In the genomic region with DNA sequence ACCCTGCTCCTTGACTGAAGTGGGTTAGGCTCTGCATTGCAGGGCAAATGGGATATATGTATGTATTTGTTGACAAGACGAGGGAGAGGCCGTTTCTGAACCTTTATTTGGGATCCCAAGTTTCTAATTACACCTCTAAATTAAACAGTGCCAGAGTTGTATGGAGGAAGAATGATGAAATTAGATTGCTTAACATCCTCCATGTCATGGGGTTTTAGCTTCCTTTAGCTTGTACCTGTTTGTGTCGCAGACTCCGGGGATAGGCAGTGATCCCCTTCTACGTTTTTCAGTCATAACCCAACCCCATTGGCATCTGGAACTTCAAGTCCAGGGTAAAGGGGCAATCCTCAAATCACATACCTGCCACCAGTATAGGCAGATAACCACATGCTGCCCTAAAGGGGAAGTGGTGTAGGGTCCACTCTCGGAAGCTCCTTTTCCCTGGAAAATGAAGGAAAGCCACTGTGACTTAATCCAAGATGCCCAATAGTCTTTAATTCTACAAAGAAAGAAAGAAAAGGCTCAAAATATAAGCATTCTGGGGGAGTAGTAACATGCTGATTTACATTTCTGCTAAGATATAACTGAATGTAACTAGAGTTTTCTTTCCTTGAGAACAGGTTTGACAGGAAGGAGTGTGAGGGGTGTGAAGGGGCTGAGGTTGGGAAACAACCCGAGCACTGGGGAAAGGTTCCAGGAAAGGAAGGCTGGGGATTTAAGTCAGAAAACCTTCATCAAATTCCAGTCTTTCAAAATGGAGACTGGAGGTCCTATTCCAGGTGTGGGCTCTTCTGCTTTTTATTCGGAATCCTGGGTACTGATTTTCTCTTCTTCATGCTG, we compare ENCODE assay signal across 14 cellular contexts.
DNase-seq lines count a peak whose midpoint lies in the region; ATAC-seq and TF ChIP-seq lines count a peak whose summit lies in the region.
"Had no signal": no experiment of that assay in that cellular context is flagged by ENCODE, and none has a peak within 500 bp of the region (broad histone marks: within the 10 kb centered on the region; RNA-seq: fewer than 3 reads in every experiment).

No MANE protein-coding gene starts in this region.

- WGBS in esophagus muscularis mucosa = 75% methylated on average over 8 of the region's 8 CpGs

- peaks cover 56% of the 10 kb centered on the region for H3K4me1 Mint-ChIP-seq in Caco-2 (ENCODE audit: low read depth, unreplicated experiment)
- peaks cover 21% of the 10 kb centered on the region for H3K4me1 Mint-ChIP-seq in progenitor cell of endocrine pancreas (ENCODE audit: low read depth)
- H3K4me1 Mint-ChIP-seq: B cell had no signal

- ATAC-seq in mucosa of descending colon (no peak), GM19467 (IDR thresholded peaks at IDR 0.05; ENCODE audit: unreplicated experiment) (no peak), GM21717 (IDR thresholded peaks at IDR 0.05; ENCODE audit: unreplicated experiment) (no peak)
- ATAC-seq: activated CD4-positive, alpha-beta T cell treated with anti-CD3 and anti-CD28 coated beads for 36 hours; T-cell had no signal

- H3K9me3 ChIP-seq in Caco-2 (no peaks in the 10 kb centered on the region), adipocyte (ENCODE audit: control insufficient read depth, low read length) (no peaks in the 10 kb centered on the region), esophagus muscularis mucosa (no peaks in the 10 kb centered on the region), mucosa of descending colon (no peaks in the 10 kb centered on the region)
- no peaks in the 10 kb centered on the region for H3K9me3 ChIP-seq in effector memory CD4-positive, alpha-beta T cell (ENCODE audit: control insufficient read depth, low read length)

- no peak for TF ChIP-seq POLR2A in esophagus muscularis mucosa (IDR thresholded peaks at IDR 0.05; ENCODE audit: low read depth)

- H3K27me3 Mint-ChIP-seq in Caco-2 (ENCODE audit: insufficient read depth, unreplicated experiment) (no peaks in the 10 kb centered on the region), progenitor cell of endocrine pancreas (no peaks in the 10 kb centered on the region)
- H3K27me3 Mint-ChIP-seq: activated CD4-positive, alpha-beta T cell treated with anti-CD3 and anti-CD28 coated beads for 36 hours; T-cell had no signal

- intact Hi-C loops in Caco-2 (cut with micrococcal nuclease; ENCODE audit: unreplicated experiment) = no loop called here
- intact Hi-C loops in esophagus muscularis mucosa (cut with DNase I) = no loop called here
- intact Hi-C loops in mucosa of descending colon (cut with DNase I, micrococcal nuclease) = no loop called here

- TF ChIP-seq CTCF in Caco-2 (IDR thresholded peaks at IDR 0.05; ENCODE audit: insufficient read depth in 1 of 2, low read depth in 1 of 2, low read length in 1 of 2, severe bottlenecking in 1 of 2, unreplicated experiment in 1 of 2) (no peak), esophagus muscularis mucosa (IDR thresholded peaks at IDR 0.05) (no peak), progenitor cell of endocrine pancreas (IDR thresholded peaks at IDR 0.05; ENCODE audit: unreplicated experiment) (no peak), mucosa of descending colon (IDR thresholded peaks at IDR 0.05) (no peak)

- H3K4me1 ChIP-seq in Caco-2 (peaks cover 48% of the 10 kb centered on the region), adipocyte (ENCODE audit: control insufficient read depth, insufficient read depth, low read length) (peaks cover 39% of the 10 kb centered on the region), esophagus muscularis mucosa (peaks cover 30 to 66% (median 63%) of the 10 kb centered on the region in 4 donors), mucosa of descending colon (ENCODE audit: low read depth) (no peaks in the 10 kb centered on the region)
- peaks cover 4% of the 10 kb centered on the region for H3K4me1 ChIP-seq in effector memory CD4-positive, alpha-beta T cell (ENCODE audit: control insufficient read depth, insufficient read depth, low read length, poor library complexity, severe bottlenecking)

- no peak for DNase-seq in Caco-2
- no peak for DNase-seq in adipocyte (ENCODE audit: low read depth)
- DNase-seq in esophagus muscularis mucosa (ENCODE audit: extremely low spot score) = no peak
- DNase-seq in progenitor cell of endocrine pancreas (ENCODE audit: low spot score, unreplicated experiment) = no peak
- DNase-seq in mucosa of descending colon = no peak
- DNase-seq in effector memory CD4-positive, alpha-beta T cell = no peak
- DNase-seq: activated CD4-positive, alpha-beta T cell treated with anti-CD3 and anti-CD28 coated beads for 36 hours; activated T-cell treated with anti-CD3 and anti-CD28 coated beads, Interleukin-2, amount 50 U/mL, for 48 hours; MM.1S; stimulated activated CD4-positive, alpha-beta T cell treated with anti-CD3 and anti-CD28 coated beads, Interleukin-2, amount 100 ng/mL, for 24 hours; T-cell had no signal

- no peak overlapping the region for H3K9ac ChIP-seq in adipocyte (ENCODE audit: low read length)

- POLR2A ChIA-PET in Caco-2 (lab: Charles Lee) = interaction anchor here (0.5 kb wide), 1 partner anchor 43 kb away, joined by 3 read pairs; no protein-coding TSS in a partner anchor

- H3K36me3 Mint-ChIP-seq in Caco-2 (ENCODE audit: insufficient read depth, unreplicated experiment) (peaks cover 76% of the 10 kb centered on the region), progenitor cell of endocrine pancreas (ENCODE audit: insufficient read depth) (peaks cover 5% of the 10 kb centered on the region)

- CTCF ChIA-PET in Caco-2 (lab: Charles Lee) = interaction anchor here (1.5 kb wide), 1 partner anchor 33 kb away, joined by 4 read pairs; no protein-coding TSS in a partner anchor

- no peak for TF ChIP-seq EP300 in esophagus muscularis mucosa (IDR thresholded peaks at IDR 0.05)

- H3K36me3 ChIP-seq in Caco-2 (ENCODE audit: control insufficient read depth, insufficient read depth, low read length) (no peaks in the 10 kb centered on the region), adipocyte (ENCODE audit: control insufficient read depth, insufficient read depth, low read length, severe bottlenecking) (peaks cover 22% of the 10 kb centered on the region), esophagus muscularis mucosa (peaks cover 0 to 23% (median 15%) of the 10 kb centered on the region in 4 donors), mucosa of descending colon (ENCODE audit: low read depth) (no peaks in the 10 kb centered on the region)
- no peaks in the 10 kb centered on the region for H3K36me3 ChIP-seq in effector memory CD4-positive, alpha-beta T cell (ENCODE audit: control insufficient read depth, insufficient read depth, low read length)

- peak overlapping the region in 3 of 4 donors; percentile 7 to 53 (median 35) for H3K27ac ChIP-seq in esophagus muscularis mucosa (replicated peaks in 1 of 4)
- H3K27ac ChIP-seq in effector memory CD4-positive, alpha-beta T cell (ENCODE audit: insufficient read depth, low read length, poor library complexity, severe bottlenecking) = no peak overlapping the region

- H3K27me3 ChIP-seq in Caco-2 (replicated peaks; ENCODE audit: control insufficient read depth, insufficient read depth, low read length) = no peaks in the 10 kb centered on the region
- H3K27me3 ChIP-seq in adipocyte (replicated peaks; ENCODE audit: control insufficient read depth, insufficient read depth, low read length) = no peaks in the 10 kb centered on the region
- H3K27me3 ChIP-seq in esophagus muscularis mucosa = no peaks in the 10 kb centered on the region
- H3K27me3 ChIP-seq in effector memory CD4-positive, alpha-beta T cell (replicated peaks; ENCODE audit: control insufficient read depth, insufficient read depth, low read length, poor library complexity, severe bottlenecking) = no peaks in the 10 kb centered on the region

- no TSS peak for BruUV-seq in Caco-2 (replicated peaks; lab: Mats Ljungman, UMichigan)

- no peaks in the 10 kb centered on the region for H3K9me3 Mint-ChIP-seq in Caco-2 (ENCODE audit: unreplicated experiment)
- no peaks in the 10 kb centered on the region for H3K9me3 Mint-ChIP-seq in progenitor cell of endocrine pancreas (ENCODE audit: low read depth)
- H3K9me3 Mint-ChIP-seq: T-cell had no signal

- H3K4me3 Mint-ChIP-seq in Caco-2 (ENCODE audit: unreplicated experiment) (peak overlapping the region; percentile 55), progenitor cell of endocrine pancreas (ENCODE audit: low read depth) (no peak overlapping the region)
- H3K4me3 Mint-ChIP-seq: activated CD4-positive, alpha-beta T cell treated with anti-CD3 and anti-CD28 coated beads for 36 hours; B cell; T-cell had no signal

- peak overlapping the region; percentile 97 for H3K27ac Mint-ChIP-seq in Caco-2 (ENCODE audit: unreplicated experiment)
- peak overlapping the region; percentile 98 for H3K27ac Mint-ChIP-seq in progenitor cell of endocrine pancreas
- H3K27ac Mint-ChIP-seq: activated CD4-positive, alpha-beta T cell treated with anti-CD3 and anti-CD28 coated beads for 36 hours; B cell; T-cell had no signal

- H3K4me3 ChIP-seq in Caco-2 (ENCODE audit: low read depth, low read length) (no peak overlapping the region), adipocyte (ENCODE audit: low read length) (peak overlapping the region; percentile 4), esophagus muscularis mucosa (no peak overlapping the region), mucosa of descending colon (no peak overlapping the region)
- no peak overlapping the region for H3K4me3 ChIP-seq in effector memory CD4-positive, alpha-beta T cell (ENCODE audit: insufficient read depth, low read depth, low read length, poor library complexity, severe bottlenecking)
